Comparison of ENCODE assay signal across 9 cellular contexts in genomic region chr7:54541941-54542618, GRCh38. TPM values are rescaled to one million over a fixed set of nuclear protein-coding genes. Genes with fewer than 3 reads are reported as not detected.
DNase-seq lines count a peak whose midpoint lies in the region; ATAC-seq and TF ChIP-seq lines count a peak whose summit lies in the region.
"Had no signal": no experiment of that assay in that cellular context is flagged by ENCODE, and none has a peak within 500 bp of the region (broad histone marks: within the 10 kb centered on the region; RNA-seq: fewer than 3 reads in every experiment).

Gene VSTM2A (plus strand): TSS chr7:54542375. CDS start chr7:54542731, 356 bp downstream.

- H3K27ac ChIP-seq in cardiac muscle cell = no peak within 1 kb of the TSS

- DNase-seq in G401 (ENCODE audit: low spot score) (peak; percentile 63), NT2/D1 (ENCODE audit: low read depth, low spot score) (peak; percentile 63), cardiac muscle cell (ENCODE audit: low read depth in 1 of 2, low spot score in 1 of 2) (peak; percentile 2 to 85), posterior cingulate gyrus (peak; percentile 28 to 93 (median 64))
- DNase-seq in effector CD4-positive, alpha-beta T cell = no peak

- H3K4me1 ChIP-seq in NT2/D1 (ENCODE audit: insufficient read depth, insufficient read length) = peaks cover 3% of the 10 kb centered on the region
- H3K4me1 ChIP-seq in cardiac muscle cell (ENCODE audit: low read depth) = peaks cover under 1% of the 10 kb centered on the region

- intact Hi-C loops in posterior cingulate gyrus (cut with DNase I) = loop anchor here (10.0 kb wide), 1 partner anchor 123 kb away; no protein-coding TSS in a partner anchor

- TF ChIP-seq CTCF in cardiac muscle cell (IDR thresholded peaks at IDR 0.05; ENCODE audit: low read depth, low read length) = no peak

- no peaks in the 10 kb centered on the region for H3K36me3 ChIP-seq in NT2/D1 (ENCODE audit: insufficient read depth, insufficient read length, low read length)
- no peaks in the 10 kb centered on the region for H3K36me3 ChIP-seq in cardiac muscle cell

- H3K27me3 ChIP-seq in NT2/D1 (ENCODE audit: insufficient read depth, insufficient read length) (peaks cover 58% of the 10 kb centered on the region), cardiac muscle cell (peaks cover 79% of the 10 kb centered on the region)

- no peaks in the 10 kb centered on the region for H3K9me3 ChIP-seq in NT2/D1 (ENCODE audit: insufficient read depth, low read length)
- H3K9me3 ChIP-seq in cardiac muscle cell (ENCODE audit: low read depth) = no peaks in the 10 kb centered on the region

- no peak for ATAC-seq in GM21390 (IDR thresholded peaks at IDR 0.05; ENCODE audit: unreplicated experiment)
- no peak for ATAC-seq in HG02571 (IDR thresholded peaks at IDR 0.05; ENCODE audit: unreplicated experiment)
- ATAC-seq in GM21367 (IDR thresholded peaks at IDR 0.05; ENCODE audit: unreplicated experiment) = no peak

- in situ Hi-C loops in G401 (cut with HindIII; ENCODE audit: low sequenced_read_pairs) = no loop called here

- H3K4me3 ChIP-seq in NT2/D1 (ENCODE audit: insufficient read length, low read depth) (peak within 1 kb of the TSS; percentile 39), cardiac muscle cell (peak within 1 kb of the TSS; percentile 24)

- H3K9ac ChIP-seq in NT2/D1 (ENCODE audit: insufficient read length, low read depth) = peak within 1 kb of the TSS; percentile 57

RNA-seq across cellular contexts. Expression of gene VSTM2A, which starts in this region (rescaled TPM):
- total RNA-seq in G401 (2014; rRNA removed; shearing (Covaris generic)) = not detected in 2 replicates
- not detected in 2 replicates for total RNA-seq in cardiac muscle cell
- polyA plus RNA-seq in cardiac muscle cell = 0.28 TPM in 1 of 2 replicates, not detected in the other
- total RNA-seq: fibroblast of lung had no signal
- polyA plus RNA-seq: fibroblast of lung had no signal

Comparison
In these comparisons a context has a peak if more than half of its experiments do, and no peak if none do; other contexts are left out.
1. Peak in DNase-seq in G401; RNA of the gene not detected or under 1 TPM.
2. Peak in DNase-seq and H3K4me3 ChIP-seq in cardiac muscle cell; RNA of the gene not detected or under 1 TPM.